Comparison of ENCODE assay signal across 8 cellular contexts in genomic region chr19:47226426-47227346, GRCh38. TPM values are rescaled to one million over a fixed set of nuclear protein-coding genes. Genes with fewer than 3 reads are reported as not detected.
DNase-seq lines count a peak whose midpoint lies in the region; ATAC-seq and TF ChIP-seq lines count a peak whose summit lies in the region.

No MANE protein-coding gene starts in this region.

- peak overlapping the region; percentile 67 for H3K4me2 ChIP-seq in fibroblast of lung (ENCODE audit: extremely low read depth, insufficient read depth, low read length)

- peak in 2 of 3 donors; percentile 32 to 39 for DNase-seq in stimulated activated CD4-positive, alpha-beta T cell treated with anti-CD3 and anti-CD28 coated beads, Interleukin-12 subunit alpha, Interleukin-12 subunit beta, amount 100 ng/mL, for 48 hours (ENCODE audit: low read depth in 2 of 3, low spot score in 1 of 3)
- no peak for DNase-seq in stimulated activated CD4-positive, alpha-beta T cell treated with anti-CD3 and anti-CD28 coated beads, Interleukin-4, amount 100 ng/mL, for 4 hours
- DNase-seq in NCI-H2196 (lab: John Stamatoyannopoulos, UW; ENCODE audit: unreplicated experiment), result peak; percentile 66
- DNase-seq in activated CD8-positive, alpha-beta memory T cell treated with anti-CD3 and anti-CD28 coated beads for 24 hours, result peak; percentile 73
- DNase-seq in fibroblast of lung (ENCODE audit: low read depth in 2 of 2), result peak; percentile 62 to 79
- peak; percentile 72 for DNase-seq in natural killer cell
- DNase-seq in vagina (ENCODE audit: extremely low spot score in 2 of 2), result no peak

- peaks cover 0 to 2% of the 10 kb centered on the region in 2 donors for H3K27me3 Mint-ChIP-seq in natural killer cell (ENCODE audit: low read depth in 2 of 2)

- no peak overlapping the region for H2AFZ ChIP-seq in fibroblast of lung (ENCODE audit: low read length)

- H3K9me3 Mint-ChIP-seq in natural killer cell, result no peaks in the 10 kb centered on the region

- ATAC-seq in HG02623 (IDR thresholded peaks at IDR 0.05; ENCODE audit: unreplicated experiment) (peak; percentile 23), natural killer cell (peak in 2 of 3 donors; percentile 0 to 10)

- H3K4me1 ChIP-seq in fibroblast of lung (ENCODE audit: control insufficient read depth, extremely low read depth, insufficient read depth, low read length), result peaks cover 22% of the 10 kb centered on the region
- H3K4me1 ChIP-seq in vagina, result peaks cover 52% of the 10 kb centered on the region

- H3K36me3 Mint-ChIP-seq in natural killer cell, result no peaks in the 10 kb centered on the region

- intact Hi-C loops in natural killer cell (cut with micrococcal nuclease), result loop anchor here (5.0 kb wide), 3 partner anchors 46 to 114 kb away; partner anchors contain the start of genes INAFM1 and ZC3H4
- intact Hi-C loops in vagina (cut with DNase I), result no loop called here

- TF ChIP-seq POLR2A in vagina (IDR thresholded peaks at IDR 0.05), result peak in 1 of 2 donors; percentile 41

- no peaks in the 10 kb centered on the region for H4K20me1 ChIP-seq in fibroblast of lung (ENCODE audit: control insufficient read depth, extremely low read depth, insufficient read depth, low read length)

- H3K27ac ChIP-seq in fibroblast of lung (ENCODE audit: insufficient read depth, low read length) (peak overlapping the region; percentile 97), vagina (peak overlapping the region; percentile 100)

- H3K27ac Mint-ChIP-seq in natural killer cell, result no peak overlapping the region

- peak overlapping the region; percentile 67 for H3K9ac ChIP-seq in fibroblast of lung (ENCODE audit: insufficient read depth, low read length)

- H3K36me3 ChIP-seq in fibroblast of lung (ENCODE audit: control insufficient read depth, insufficient read depth, low read length) (peaks cover 6% of the 10 kb centered on the region), vagina (peaks cover 0 to 8% of the 10 kb centered on the region in 2 donors)

- peaks cover 23% of the 10 kb centered on the region for H3K79me2 ChIP-seq in fibroblast of lung (ENCODE audit: control insufficient read depth, insufficient read depth, low read length)

- H3K4me1 Mint-ChIP-seq in natural killer cell, result peaks cover 11 to 23% of the 10 kb centered on the region in 2 donors

- TF ChIP-seq CTCF in fibroblast of lung (conservative IDR thresholded peaks at IDR 0.05 in 1 of 2, IDR thresholded peaks at IDR 0.05 in 1 of 2; ENCODE audit: low read depth in 1 of 2, low read length in 2 of 2) (no peak), natural killer cell (IDR thresholded peaks at IDR 0.05) (no peak), vagina (IDR thresholded peaks at IDR 0.05) (no peak)

- H3K27me3 ChIP-seq in fibroblast of lung (ENCODE audit: control insufficient read depth, insufficient read depth, low read length) (no peaks in the 10 kb centered on the region), vagina (no peaks in the 10 kb centered on the region)

- H3K4me3 Mint-ChIP-seq in natural killer cell, result peak overlapping the region; percentile 85

- H3K4me3 ChIP-seq in fibroblast of lung (replicated peaks in 1 of 4; ENCODE audit: control extremely low read depth in 1 of 4, insufficient read depth in 1 of 4, low read depth in 3 of 4, low read length in 4 of 4) (peak overlapping the region; percentile 10 to 99 (median 31)), vagina (peak overlapping the region; percentile 57 to 95)

- no peaks in the 10 kb centered on the region for H3K9me3 ChIP-seq in fibroblast of lung (ENCODE audit: control insufficient read depth, insufficient read depth, low read depth, low read length)
- H3K9me3 ChIP-seq in vagina, result no peaks in the 10 kb centered on the region

RNA-seq across cellular contexts. Expression of gene BBC3, which starts 4.3 kb away (rescaled TPM):
- total RNA-seq in fibroblast of lung (37.7 and 38.3 TPM in 2 replicates), natural killer cell (10 to 100 TPM; 39.9 to 45.1 (median 43.9) TPM), vagina (4.7 TPM)
- 1.4 and 2.4 TPM in 2 replicates for polyA plus RNA-seq in fibroblast of lung
- 6.2 and 8.5 TPM in 2 replicates for polyA plus RNA-seq in fibroblast of lung (2012)
- 2.6 and 3.8 TPM in 2 replicates for polyA minus RNA-seq in fibroblast of lung (ENCODE audit: low replicate concordance)

RNA-seq across cellular contexts. Expression of gene CCDC9, which starts 29.6 kb away (rescaled TPM):
- total RNA-seq in fibroblast of lung, result 8.0 and 8.1 TPM in 2 replicates
- polyA plus RNA-seq in fibroblast of lung, result 5.4 and 7.2 TPM in 2 replicates
- polyA plus RNA-seq in fibroblast of lung (2012), result 20.0 and 24.8 TPM in 2 replicates
- 2.1 and 29.6 TPM in 2 replicates for polyA minus RNA-seq in fibroblast of lung (ENCODE audit: low replicate concordance)
- total RNA-seq in natural killer cell, result 10 to 100 TPM; 49.6 to 55.8 (median 55.4) TPM
- 19.2 TPM for total RNA-seq in vagina

RNA-seq across cellular contexts. Expression of gene INAFM1, which starts 48.0 kb away (rescaled TPM):
- total RNA-seq in fibroblast of lung (1.8 and 3.6 TPM in 2 replicates), natural killer cell (10 to 100 TPM in 1 of 3 donors, 1 to 10 TPM in 2; 9.1 to 10.3 (median 9.5) TPM), vagina (18.9 TPM)
- 1.9 and 2.0 TPM in 2 replicates for polyA plus RNA-seq in fibroblast of lung
- 17.9 and 20.4 TPM in 2 replicates for polyA plus RNA-seq in fibroblast of lung (2012)
- polyA minus RNA-seq in fibroblast of lung (ENCODE audit: low replicate concordance), result 2.7 and 5.7 TPM in 2 replicates

Comparison
In these comparisons a context has a peak if more than half of its experiments do, and no peak if none do; other contexts are left out.
1. DNase-seq: peak in stimulated activated CD4-positive, alpha-beta T cell treated with anti-CD3 and anti-CD28 coated beads, Interleukin-12 subunit alpha, Interleukin-12 subunit beta, amount 100 ng/mL, for 48 hours (2 of 3), NCI-H2196 (single experiment), activated CD8-positive, alpha-beta memory T cell treated with anti-CD3 and anti-CD28 coated beads for 24 hours (single experiment), fibroblast of lung (2 of 2) and natural killer cell (single experiment); none in stimulated activated CD4-positive, alpha-beta T cell treated with anti-CD3 and anti-CD28 coated beads, Interleukin-4, amount 100 ng/mL, for 4 hours (0 of 2) and vagina (0 of 2).